Comparison of ENCODE assay signal across 6 cellular contexts in genomic region chr17:43138531-43138930, GRCh38. TPM values are rescaled to one million over a fixed set of nuclear protein-coding genes. Genes with fewer than 3 reads are reported as not detected.
DNase-seq lines count a peak whose midpoint lies in the region; TF ChIP-seq lines count a peak whose summit lies in the region.
"Not testable (repeated sequence)": the region's sequence is repeated elsewhere in the genome, so short reads cannot be mapped to it uniquely, and the experiment has no call there.

No MANE protein-coding gene starts in this region.

- POLR2A ChIA-PET in OCI-LY7 (lab: Charles Lee), result interaction anchor here (0.6 to 0.7 kb wide), 2 partner anchors 70 to 105 kb away, joined by 3 to 4 read pairs; no protein-coding TSS in a partner anchor

- H3K36me3 ChIP-seq in OCI-LY7 (ENCODE audit: insufficient read depth, low read length), result peaks cover 21% of the 10 kb centered on the region
- H3K36me3 ChIP-seq in endodermal cell (ENCODE audit: control insufficient read depth, insufficient read depth, low read length), result not testable (repeated sequence)

- not testable (repeated sequence) for H3K79me2 ChIP-seq in OCI-LY7 (ENCODE audit: insufficient read depth, low read depth, low read length)

- H3K27ac Mint-ChIP-seq in Calu3 (ENCODE audit: unreplicated experiment) (peak overlapping the region; percentile 44), endodermal cell (peak overlapping the region; percentile 8)

- not testable (repeated sequence) for H3K27me3 Mint-ChIP-seq in Calu3 (ENCODE audit: unreplicated experiment); endodermal cell (ENCODE audit: insufficient read depth)

- BruUV-seq in Calu3 (replicated peaks; lab: Mats Ljungman, UMichigan); OCI-LY7 (replicated peaks; lab: Mats Ljungman, UMichigan): not testable (repeated sequence)

- H3K9me3 ChIP-seq in OCI-LY7 (ENCODE audit: low read length); endodermal cell (ENCODE audit: control insufficient read depth, low read length): not testable (repeated sequence)

- H4K20me1 ChIP-seq in OCI-LY7 (ENCODE audit: insufficient read depth, low read length), result not testable (repeated sequence)

- peak overlapping the region; percentile 19; the same call in 1 of the 2 replicates for H3K27ac ChIP-seq in HL-60 (replicated peaks)
- H3K27ac ChIP-seq in OCI-LY7 (ENCODE audit: low read depth, low read length, poor library complexity, severe bottlenecking); endodermal cell (ENCODE audit: low read depth, low read length): not testable (repeated sequence)

- 97% methylated on average over 4 of the region's 4 CpGs; no CpG with 5 or more reads in 1 of the 2 experiments for WGBS in endodermal cell (ENCODE audit: insufficient coverage in 1 of 2, insufficient read length in 1 of 2), 2 experiments

- not testable (repeated sequence) for TF ChIP-seq CTCF in Calu3 (IDR thresholded peaks at IDR 0.05; ENCODE audit: unreplicated experiment); HL-60 (IDR thresholded peaks at IDR 0.05; ENCODE audit: insufficient read depth, low read length); OCI-LY7 (conservative IDR thresholded peaks at IDR 0.05; ENCODE audit: low read length); endodermal cell (conservative IDR thresholded peaks at IDR 0.05)

- intact Hi-C loops in Calu3 (cut with micrococcal nuclease; ENCODE audit: unreplicated experiment); OCI-LY7 (cut with micrococcal nuclease; ENCODE audit: unreplicated experiment): not testable (repeated sequence)

- H3K9ac ChIP-seq in endodermal cell (ENCODE audit: extremely low read depth, low read length, poor library complexity, severe bottlenecking), result not testable (repeated sequence)

- not testable (repeated sequence) for H3K27me3 ChIP-seq in HL-60 (ENCODE audit: insufficient read depth, poor library complexity, severe bottlenecking); endodermal cell (ENCODE audit: control insufficient read depth, insufficient read depth, low read length, poor library complexity, severe bottlenecking)

- not testable (repeated sequence) for H3K9me3 Mint-ChIP-seq in Calu3 (ENCODE audit: low read depth, unreplicated experiment); endodermal cell

- peaks cover 83% of the 10 kb centered on the region for H3K36me3 Mint-ChIP-seq in Calu3 (ENCODE audit: insufficient read depth, unreplicated experiment)
- H3K36me3 Mint-ChIP-seq in endodermal cell (ENCODE audit: low read depth), result peaks cover 32% of the 10 kb centered on the region

- H3K9me2 ChIP-seq in OCI-LY7 (ENCODE audit: insufficient read depth, low read length), result not testable (repeated sequence)

- H3K4me3 ChIP-seq in HL-60 (replicated peaks; ENCODE audit: insufficient read depth, low read length); OCI-LY7 (ENCODE audit: low read depth, low read length, poor library complexity, severe bottlenecking); endodermal cell (ENCODE audit: low read length): not testable (repeated sequence)

- H3K4me3 Mint-ChIP-seq in Calu3 (ENCODE audit: low read depth, unreplicated experiment); endodermal cell: not testable (repeated sequence)

- CTCF ChIA-PET in Calu3 (lab: Charles Lee); OCI-LY7 (lab: Charles Lee; ENCODE audit: unreplicated experiment): not testable (repeated sequence)

- H3K4me2 ChIP-seq in OCI-LY7 (ENCODE audit: low read length), result peak overlapping the region; percentile 4; the same call in 1 of the 2 replicates

- not testable (repeated sequence) for H2AFZ ChIP-seq in OCI-LY7 (ENCODE audit: low read length)

- H3K4me1 Mint-ChIP-seq in Calu3 (ENCODE audit: low read depth, unreplicated experiment); endodermal cell: not testable (repeated sequence)

- DNase-seq in Calu3; HL-60 (ENCODE audit: low read depth in 1 of 2, low spot score in 1 of 2); OCI-LY7 (ENCODE audit: low spot score); endodermal cell: not testable (repeated sequence)
- peak; percentile 37 for DNase-seq in activated CD8-positive, alpha-beta memory T cell treated with anti-CD3 and anti-CD28 coated beads, Interleukin-2, amount 50 U/mL, for 48 hours
- peak; percentile 41 for DNase-seq in mesenteric fat pad (ENCODE audit: low spot score)

- H3K4me1 ChIP-seq in OCI-LY7 (ENCODE audit: insufficient read depth, low read length, poor library complexity, severe bottlenecking), result peaks cover 67% of the 10 kb centered on the region
- not testable (repeated sequence) for H3K4me1 ChIP-seq in endodermal cell (ENCODE audit: control insufficient read depth, insufficient read depth, low read length)

RNA-seq across cellular contexts. Expression of gene BRCA1, which starts 13.4 kb away (rescaled TPM):
- total RNA-seq in Calu3 (2022) (62.7 and 67.1 TPM in 2 replicates), OCI-LY7 (2022) (130 and 135 TPM in 2 replicates), endodermal cell (10 to 100 TPM; 45.4 to 59.0 TPM), mesenteric fat pad (3.4 TPM)
- total RNA-seq in OCI-LY7 (2014; rRNA removed; shearing (Covaris generic)), result 112 and 134 TPM in 2 replicates
- 37.7 TPM for polyA plus RNA-seq in endodermal cell (2013, experiment 1 of 2)
- polyA plus RNA-seq in endodermal cell (2013, experiment 2 of 2), result 34.2 TPM

RNA-seq across cellular contexts. Expression of gene NBR1, which starts 32.5 kb away (rescaled TPM):
- total RNA-seq in Calu3 (2022), result 89.0 and 101 TPM in 2 replicates
- total RNA-seq in OCI-LY7 (2014; rRNA removed; shearing (Covaris generic)), result 15.2 and 16.2 TPM in 2 replicates
- total RNA-seq in OCI-LY7 (2022), result 38.6 and 48.3 TPM in 2 replicates
- 10 to 100 TPM; 53.2 to 55.7 TPM for total RNA-seq in endodermal cell
- polyA plus RNA-seq in endodermal cell (2013, experiment 1 of 2), result 61.0 TPM
- polyA plus RNA-seq in endodermal cell (2013, experiment 2 of 2), result 60.5 TPM
- 57.1 TPM for total RNA-seq in mesenteric fat pad

Comparison
In these comparisons a context has a peak if more than half of its experiments do, and no peak if none do; other contexts are left out.
1. RNA of gene BRCA1, which starts 13.4 kb away (total RNA-seq): 112 to 135 TPM in OCI-LY7, 62.7 to 67.1 TPM in Calu3 and 45.4 to 59.0 TPM in endodermal cell; 3.4 TPM in mesenteric fat pad (single experiment); every median in the first group is over 10 times any median in the second.